In genomic region chr1:39845569-39846566, GRCh38 we compare ENCODE assay signal across 9 cellular contexts. TPM values are rescaled to one million over a fixed set of nuclear protein-coding genes. Genes with fewer than 3 reads are reported as not detected.
A peak's percentile ranks its signal among the peaks of the same experiment; 100 is the strongest.
DNase-seq lines count a peak whose midpoint lies in the region; ATAC-seq and TF ChIP-seq lines count a peak whose summit lies in the region.
"Had no signal": no experiment of that assay in that cellular context is flagged by ENCODE, and none has a peak within 500 bp of the region (broad histone marks: within the 10 kb centered on the region; RNA-seq: fewer than 3 reads in every experiment).

No MANE protein-coding gene starts in this region.

- no peak overlapping the region for H3K4me2 ChIP-seq in neural progenitor cell

- no peak overlapping the region for H2AFZ ChIP-seq in neural progenitor cell (replicated peaks)

- DNase-seq in HPDE6-E6E7 (ENCODE audit: extremely low spot score) (peak; percentile 37), NOMO-1 treated with DMSO at 0.1 percent for 48 hours (lab: John Stamatoyannopoulos, UW; ENCODE audit: unreplicated experiment) (peak; percentile 93), neural progenitor cell (ENCODE audit: low spot score) (no peak)
- DNase-seq in activated CD8-positive, alpha-beta memory T cell treated with anti-CD3 and anti-CD28 coated beads, Interleukin-2, amount 50 U/mL, for 48 hours = peak; percentile 81

- H3K4me1 Mint-ChIP-seq in neural progenitor cell = peaks cover 14% of the 10 kb centered on the region
- peaks cover 61% of the 10 kb centered on the region for H3K4me1 Mint-ChIP-seq in stimulated activated naive CD8-positive, alpha-beta T cell treated with anti-CD3 and anti-CD28 coated beads, Interleukin-15, Interleukin-2, amounts not matched to agents 100 ng/mL and 50 ng/mL, for 24 hours (ENCODE audit: low read depth)

- H3K36me3 Mint-ChIP-seq in neural progenitor cell = peaks cover 53% of the 10 kb centered on the region
- peaks cover 63% of the 10 kb centered on the region for H3K36me3 Mint-ChIP-seq in stimulated activated naive CD8-positive, alpha-beta T cell treated with anti-CD3 and anti-CD28 coated beads, Interleukin-15, Interleukin-2, amounts not matched to agents 100 ng/mL and 50 ng/mL, for 24 hours (ENCODE audit: low read depth)

- H3F3A ChIP-seq in neural progenitor cell (ENCODE audit: low read depth) = no peaks in the 10 kb centered on the region

- ATAC-seq in GM18867 (IDR thresholded peaks at IDR 0.05; ENCODE audit: unreplicated experiment) (peak; percentile 34), esophagus mucosa (peak; percentile 91), HG03432 (IDR thresholded peaks at IDR 0.05; ENCODE audit: unreplicated experiment) (no peak)

- no peak overlapping the region for H3K4me3 ChIP-seq in neural progenitor cell

- no peaks in the 10 kb centered on the region for H3K27me3 ChIP-seq in neural progenitor cell

- no peak overlapping the region for H3K4me3 Mint-ChIP-seq in neural progenitor cell
- H3K4me3 Mint-ChIP-seq in stimulated activated naive CD8-positive, alpha-beta T cell treated with anti-CD3 and anti-CD28 coated beads, Interleukin-15, Interleukin-2, amounts not matched to agents 100 ng/mL and 50 ng/mL, for 24 hours = no peak overlapping the region
- H3K4me3 Mint-ChIP-seq: neural crest cell had no signal

- peaks cover 36% of the 10 kb centered on the region for H4K20me1 ChIP-seq in neural progenitor cell (ENCODE audit: low read depth)

- no peaks in the 10 kb centered on the region for H3K79me2 ChIP-seq in neural progenitor cell (ENCODE audit: low read depth)

- TF ChIP-seq CTCF in neural progenitor cell (IDR thresholded peaks at IDR 0.05) = no peak

- no peaks in the 10 kb centered on the region for H3K9me3 Mint-ChIP-seq in neural progenitor cell
- no peaks in the 10 kb centered on the region for H3K9me3 Mint-ChIP-seq in stimulated activated naive CD8-positive, alpha-beta T cell treated with anti-CD3 and anti-CD28 coated beads, Interleukin-15, Interleukin-2, amounts not matched to agents 100 ng/mL and 50 ng/mL, for 24 hours
- H3K9me3 Mint-ChIP-seq: neural crest cell had no signal

- no peaks in the 10 kb centered on the region for H3K9me3 ChIP-seq in neural progenitor cell (ENCODE audit: low read depth)

- no peak overlapping the region for H3K9ac ChIP-seq in neural progenitor cell

- no peaks in the 10 kb centered on the region for H3K4me1 ChIP-seq in neural progenitor cell

- H3K27ac Mint-ChIP-seq in neural progenitor cell = peak overlapping the region; percentile 62
- H3K27ac Mint-ChIP-seq in stimulated activated naive CD8-positive, alpha-beta T cell treated with anti-CD3 and anti-CD28 coated beads, Interleukin-15, Interleukin-2, amounts not matched to agents 100 ng/mL and 50 ng/mL, for 24 hours = peak overlapping the region; percentile 46

- no peaks in the 10 kb centered on the region for H3K27me3 Mint-ChIP-seq in neural progenitor cell (ENCODE audit: insufficient read depth, low read depth)
- no peaks in the 10 kb centered on the region for H3K27me3 Mint-ChIP-seq in stimulated activated naive CD8-positive, alpha-beta T cell treated with anti-CD3 and anti-CD28 coated beads, Interleukin-15, Interleukin-2, amounts not matched to agents 100 ng/mL and 50 ng/mL, for 24 hours

- H3K36me3 ChIP-seq in neural progenitor cell = peaks cover 7% of the 10 kb centered on the region

- H3K27ac ChIP-seq in neural progenitor cell = no peak overlapping the region

RNA-seq across cellular contexts. Expression of gene TRIT1, which starts 37.4 kb away (rescaled TPM):
- total RNA-seq in esophagus mucosa (18.4 TPM), neural progenitor cell (ENCODE audit: low replicate concordance) (45.1 and 64.8 TPM in 2 replicates)

RNA-seq across cellular contexts. Expression of gene MYCL, which starts 55.8 kb away (rescaled TPM):
- total RNA-seq in esophagus mucosa = 16.9 TPM
- total RNA-seq in neural progenitor cell (ENCODE audit: low replicate concordance) = 21.8 and 39.8 TPM in 2 replicates

RNA-seq across cellular contexts. Expression of gene BMP8B, which starts 57.2 kb away (rescaled TPM):
- total RNA-seq in esophagus mucosa (0.60 TPM), neural progenitor cell (ENCODE audit: low replicate concordance) (0.24 and 0.28 TPM in 2 replicates)
